In genomic region chr5:176619203-176619568, GRCh38 we compare ENCODE assay signal across 9 cellular contexts. TPM values are rescaled to one million over a fixed set of nuclear protein-coding genes. Genes with fewer than 3 reads are reported as not detected.
DNase-seq lines count a peak whose midpoint lies in the region; ATAC-seq and TF ChIP-seq lines count a peak whose summit lies in the region.
"Had no signal": no experiment of that assay in that cellular context is flagged by ENCODE, and none has a peak within 500 bp of the region (broad histone marks: within the 10 kb centered on the region; RNA-seq: fewer than 3 reads in every experiment).

No MANE protein-coding gene starts in this region.

- intact Hi-C loops in Panc1 (cut with micrococcal nuclease; ENCODE audit: unreplicated experiment) = no loop called here
- intact Hi-C loops in esophagus squamous epithelium (cut with DNase I) = no loop called here

- H3K9me3 Mint-ChIP-seq in progenitor cell of endocrine pancreas (ENCODE audit: low read depth) = no peaks in the 10 kb centered on the region

- POLR2A ChIA-PET in Panc1 (lab: Charles Lee) = interaction anchor here (0.5 kb wide), 1 partner anchor 168 kb away, joined by 3 read pairs; no protein-coding TSS in a partner anchor

- H3K27me3 ChIP-seq in H7 (ENCODE audit: control insufficient read depth, insufficient read depth, low read length) = peaks cover 38% of the 10 kb centered on the region
- H3K27me3 ChIP-seq in Panc1 (ENCODE audit: control insufficient read depth, insufficient read depth, low read length) = no peaks in the 10 kb centered on the region
- H3K27me3 ChIP-seq in gastroesophageal sphincter = peaks cover 95% of the 10 kb centered on the region
- H3K27me3 ChIP-seq in esophagus squamous epithelium = peaks cover 11 to 93% (median 25%) of the 10 kb centered on the region in 4 donors

- H3K4me3 ChIP-seq in H7 (ENCODE audit: insufficient read depth, low read depth, low read length) = peak overlapping the region; percentile 36
- no peak overlapping the region for H3K4me3 ChIP-seq in Panc1 (ENCODE audit: low read depth in 2 of 2, low read length in 2 of 2)
- H3K4me3 ChIP-seq in gastroesophageal sphincter = no peak overlapping the region
- peak overlapping the region in 1 of 4 donors; percentile 34 for H3K4me3 ChIP-seq in esophagus squamous epithelium

- H3K36me3 ChIP-seq in H7 (replicated peaks; ENCODE audit: control insufficient read depth, insufficient read depth, low read length) (no peaks in the 10 kb centered on the region), Panc1 (ENCODE audit: control insufficient read depth, insufficient read depth, low read length) (no peaks in the 10 kb centered on the region), gastroesophageal sphincter (no peaks in the 10 kb centered on the region), esophagus squamous epithelium (no peaks in the 10 kb centered on the region)

- TF ChIP-seq CTCF in Panc1 (IDR thresholded peaks at IDR 0.05) (no peak; the same call in 1 of the 2 replicates), gastroesophageal sphincter (IDR thresholded peaks at IDR 0.05) (peak in 1 of 4 experiments; percentile 38), progenitor cell of endocrine pancreas (IDR thresholded peaks at IDR 0.05; ENCODE audit: unreplicated experiment) (peak; percentile 22), esophagus squamous epithelium (IDR thresholded peaks at IDR 0.05) (peak in 1 of 6 experiments; percentile 15)

- H3K27ac Mint-ChIP-seq in progenitor cell of endocrine pancreas = no peak overlapping the region

- 3% methylated on average over 9 of the region's 31 CpGs; no CpG with 5 or more reads in 1 of the 2 donors for WGBS in gastroesophageal sphincter (ENCODE audit: low coverage in 1 of 2), 2 donors
- WGBS in esophagus squamous epithelium, 2 donors = no CpG with 5 or more reads among the region's 31 CpGs

- no peaks in the 10 kb centered on the region for H3K36me3 Mint-ChIP-seq in progenitor cell of endocrine pancreas (ENCODE audit: insufficient read depth)

- TF ChIP-seq EP300 in gastroesophageal sphincter (IDR thresholded peaks at IDR 0.05) = no peak

- H3K27me3 Mint-ChIP-seq in progenitor cell of endocrine pancreas = peaks cover 90% of the 10 kb centered on the region

- peak; percentile 4 for DNase-seq in DMS79 (lab: John Stamatoyannopoulos, UW)
- peak; percentile 99 for DNase-seq in H7
- no peak for DNase-seq in Panc1 (ENCODE audit: low read depth, low spot score)
- peak; percentile 63 for DNase-seq in activated gamma-delta T cell (lab: John Stamatoyannopoulos, UW)
- DNase-seq in progenitor cell of endocrine pancreas (ENCODE audit: low spot score, unreplicated experiment) = peak; percentile 45
- DNase-seq in NCI-H1694 (lab: John Stamatoyannopoulos, UW) = no peak
- no peak for DNase-seq in esophagus squamous epithelium (lab: John Stamatoyannopoulos, UW)

- CTCF ChIA-PET in Panc1 (lab: Charles Lee) = no interaction called here

- no peak overlapping the region for H3K27ac ChIP-seq in Panc1 (ENCODE audit: low read length)
- no peak overlapping the region for H3K27ac ChIP-seq in gastroesophageal sphincter
- H3K27ac ChIP-seq in esophagus squamous epithelium = no peak overlapping the region

- H3K4me1 ChIP-seq in Panc1 (ENCODE audit: control insufficient read depth, insufficient read depth, low read length) = peaks cover 5% of the 10 kb centered on the region; the same call in 1 of the 2 replicates
- peaks cover 0 to 33% (median 20%) of the 10 kb centered on the region in 3 donors for H3K4me1 ChIP-seq in gastroesophageal sphincter
- peaks cover 7 to 27% (median 14%) of the 10 kb centered on the region in 3 donors for H3K4me1 ChIP-seq in esophagus squamous epithelium

- in situ Hi-C loops in Panc1 (cut with HindIII; ENCODE audit: low pct_unique_long_range_greater_than_20kb, low sequenced_read_pairs) = no loop called here

- no TSS peak for BruUV-seq in Panc1 (replicated peaks; lab: Mats Ljungman, UMichigan)

- no peak overlapping the region for H3K4me3 Mint-ChIP-seq in progenitor cell of endocrine pancreas (ENCODE audit: low read depth)

- ATAC-seq in Panc1 (peak; percentile 76), gastroesophageal sphincter (peak; percentile 48)

- no peaks in the 10 kb centered on the region for H3K4me1 Mint-ChIP-seq in progenitor cell of endocrine pancreas (ENCODE audit: low read depth)

- TF ChIP-seq POLR2A in gastroesophageal sphincter (IDR thresholded peaks at IDR 0.05) (no peak), esophagus squamous epithelium (IDR thresholded peaks at IDR 0.05) (no peak)

- H3K9me3 ChIP-seq in Panc1 (ENCODE audit: control insufficient read depth, insufficient read depth, low read depth, low read length) = no peaks in the 10 kb centered on the region
- no peaks in the 10 kb centered on the region for H3K9me3 ChIP-seq in gastroesophageal sphincter
- H3K9me3 ChIP-seq in esophagus squamous epithelium = no peaks in the 10 kb centered on the region

RNA-seq across cellular contexts. Expression of gene GPRIN1, which starts 9.2 kb away (rescaled TPM):
- total RNA-seq in H7 (2014; rRNA removed; shearing (Covaris generic)) = 6.6 and 14.2 TPM in 2 replicates
- total RNA-seq in Panc1 (2021; ENCODE audit: unreplicated experiment) (18.9 TPM), gastroesophageal sphincter (1 to 10 TPM in 1 of 4 donors, under 1 TPM in 3; 0.16 to 1.1 (median 0.63) TPM), progenitor cell of endocrine pancreas (5.9 TPM in 2 replicates), esophagus squamous epithelium (1 to 10 TPM in 3 of 4 donors, under 1 TPM in 1; 0.57 to 4.6 (median 2.2) TPM)
- 12.7 TPM for polyA plus RNA-seq in Panc1 (2012; ENCODE audit: insufficient read length)

RNA-seq across cellular contexts. Expression of gene SNCB, which starts 11.1 kb away (rescaled TPM):
- total RNA-seq in H7 (2014; rRNA removed; shearing (Covaris generic)) = 4.7 and 7.2 TPM in 2 replicates
- 0.77 TPM for total RNA-seq in Panc1 (2021; ENCODE audit: unreplicated experiment)
- polyA plus RNA-seq in Panc1 (2012; ENCODE audit: insufficient read length) = 0.62 TPM
- total RNA-seq in gastroesophageal sphincter = not detected
- 0.24 TPM in 1 of 2 replicates, not detected in the other for total RNA-seq in progenitor cell of endocrine pancreas
- not detected for total RNA-seq in esophagus squamous epithelium
- total RNA-seq: T-helper 2 cell treated with Interferon-gamma antibody and Interleukin-4, amounts not matched to agents 100 ng/mL and 5 ng/mL, for 36 hours had no signal

RNA-seq across cellular contexts. Expression of gene EIF4E1B, which starts 11.3 kb away (rescaled TPM):
- total RNA-seq in H7 (2014; rRNA removed; shearing (Covaris generic)) = 0.33 and 0.97 TPM in 2 replicates
- total RNA-seq in Panc1 (2021; ENCODE audit: unreplicated experiment) = not detected
- polyA plus RNA-seq in Panc1 (2012; ENCODE audit: insufficient read length) = not detected
- total RNA-seq in gastroesophageal sphincter = not detected
- not detected in 2 replicates for total RNA-seq in progenitor cell of endocrine pancreas
- not detected for total RNA-seq in esophagus squamous epithelium
- total RNA-seq: T-helper 2 cell treated with Interferon-gamma antibody and Interleukin-4, amounts not matched to agents 100 ng/mL and 5 ng/mL, for 36 hours had no signal

RNA-seq across cellular contexts. Expression of gene TSPAN17, which starts 28.1 kb away (rescaled TPM):
- 39.8 and 50.7 TPM in 2 replicates for total RNA-seq in H7 (2014; rRNA removed; shearing (Covaris generic))
- total RNA-seq in Panc1 (2021; ENCODE audit: unreplicated experiment) (64.7 TPM), gastroesophageal sphincter (10 to 100 TPM; 11.0 to 20.2 (median 15.4) TPM), progenitor cell of endocrine pancreas (37.3 and 37.5 TPM in 2 replicates), esophagus squamous epithelium (10 to 100 TPM; 16.4 to 36.4 (median 30.6) TPM)
- 61.7 TPM for polyA plus RNA-seq in Panc1 (2012; ENCODE audit: insufficient read length)

Comparison
In these comparisons a context has a peak if more than half of its experiments do, and no peak if none do; other contexts are left out.
1. DNase-seq: peak in DMS79 (single experiment), H7 (single experiment), activated gamma-delta T cell (single experiment) and progenitor cell of endocrine pancreas (single experiment); none in Panc1 (single experiment), NCI-H1694 (single experiment) and esophagus squamous epithelium (single experiment).